In genomic region chr10:48804740-48805182, GRCh38 we compare ENCODE assay signal across 13 cellular contexts.
DNase-seq lines count a peak whose midpoint lies in the region; ATAC-seq, FAIRE-seq and TF ChIP-seq lines count a peak whose summit lies in the region.
"Had no signal": no experiment of that assay in that cellular context is flagged by ENCODE, and none has a peak within 500 bp of the region (broad histone marks: within the 10 kb centered on the region; RNA-seq: fewer than 3 reads in every experiment).

No MANE protein-coding gene starts in this region.

- H3K36me3 ChIP-seq in OCI-LY1 (ENCODE audit: insufficient read depth, low read length): peaks cover 94% of the 10 kb centered on the region
- H3K36me3 ChIP-seq in mesenchymal stem cell (ENCODE audit: control insufficient read depth in 1 of 2, insufficient read depth in 2 of 2, low read depth in 1 of 2, low read length in 2 of 2): no peaks in the 10 kb centered on the region
- H3K36me3 ChIP-seq in osteoblast (ENCODE audit: insufficient read depth, low read length): no peaks in the 10 kb centered on the region
- H3K36me3 ChIP-seq: adrenal gland, sigmoid colon had no signal

- TF ChIP-seq CTCF in OCI-LY1 (IDR thresholded peaks at IDR 0.05; ENCODE audit: low read length) (no peak), osteoblast (IDR thresholded peaks at IDR 0.05; ENCODE audit: extremely low read depth, low read depth, low read length) (no peak)

- no peak overlapping the region for H3K18ac ChIP-seq in mesenchymal stem cell (ENCODE audit: low read depth in 1 of 2, low read length in 2 of 2)

- H3K79me2 ChIP-seq in OCI-LY1 (ENCODE audit: insufficient read depth, low read length): no peaks in the 10 kb centered on the region
- no peaks in the 10 kb centered on the region for H3K79me2 ChIP-seq in osteoblast (ENCODE audit: insufficient read depth, low read length)

- H2AFZ ChIP-seq in OCI-LY1 (ENCODE audit: low read length): no peak overlapping the region
- no peak overlapping the region for H2AFZ ChIP-seq in mesenchymal stem cell (ENCODE audit: low read depth, low read length)
- H2AFZ ChIP-seq in osteoblast (ENCODE audit: low read length): no peak overlapping the region

- H2BK12ac ChIP-seq in mesenchymal stem cell (ENCODE audit: low read length in 2 of 2): no peak overlapping the region

- DNase-seq in DMS153 treated with DMSO at 0.1 percent for 48 hours (lab: John Stamatoyannopoulos, UW; ENCODE audit: unreplicated experiment) (peak; percentile 5), GM19239 (ENCODE audit: insufficient read length, low spot score) (no peak), mesenchymal stem cell (peak; percentile 25), NCI-H2029 treated with DMSO at 0.1 percent for 48 hours (lab: John Stamatoyannopoulos, UW) (no peak), AML-193 (lab: John Stamatoyannopoulos, UW) (no peak), osteoblast (ENCODE audit: insufficient read length, low spot score, missing footprints) (no peak)
- DNase-seq: adrenal gland, left cardiac atrium, NCI-H524, sigmoid colon had no signal

- peak; percentile 80 for FAIRE-seq in GM19239 (lab: Jason Lieb, UNC)
- FAIRE-seq: TTC549 had no signal

- no peak for ATAC-seq in GM21529 (IDR thresholded peaks at IDR 0.05; ENCODE audit: unreplicated experiment)

- H3K4ac ChIP-seq in mesenchymal stem cell (ENCODE audit: low read depth in 1 of 2, low read length in 2 of 2): no peak overlapping the region

- no peak overlapping the region for H2BK5ac ChIP-seq in mesenchymal stem cell (ENCODE audit: low read depth, low read length, poor library complexity, severe bottlenecking)

- no peak overlapping the region for H4K8ac ChIP-seq in mesenchymal stem cell (ENCODE audit: low read length)

- no peak overlapping the region for H3K23ac ChIP-seq in mesenchymal stem cell (ENCODE audit: low read length in 2 of 2)

- WGBS in mesenchymal stem cell: 54% methylated on average over 7 of the region's 7 CpGs

- no peak overlapping the region for H3K4me3 ChIP-seq in OCI-LY1 (ENCODE audit: low read depth, low read length, poor library complexity, severe bottlenecking)
- no peak overlapping the region for H3K4me3 ChIP-seq in mesenchymal stem cell (ENCODE audit: insufficient read depth in 1 of 2, low read depth in 1 of 2, low read length in 2 of 2)
- no peak overlapping the region for H3K4me3 ChIP-seq in osteoblast (ENCODE audit: insufficient read depth, low read length)
- H3K4me3 ChIP-seq: adrenal gland, sigmoid colon had no signal

- H3K4me2 ChIP-seq in OCI-LY1 (ENCODE audit: low read length) (no peak overlapping the region), mesenchymal stem cell (ENCODE audit: low read length, poor library complexity, severe bottlenecking) (no peak overlapping the region), osteoblast (ENCODE audit: insufficient read depth, low read length) (no peak overlapping the region)

- no peaks in the 10 kb centered on the region for H3K79me1 ChIP-seq in mesenchymal stem cell (replicated peaks; ENCODE audit: low read length, poor library complexity, severe bottlenecking)

- H3K27me3 ChIP-seq in OCI-LY1 (ENCODE audit: insufficient read depth, low read length): no peaks in the 10 kb centered on the region
- H3K27me3 ChIP-seq in mesenchymal stem cell (ENCODE audit: control insufficient read depth in 1 of 2, insufficient read depth in 1 of 2, low read length in 2 of 2): peaks cover 0 to 20% of the 10 kb centered on the region in 2 experiments
- peaks cover 5% of the 10 kb centered on the region for H3K27me3 ChIP-seq in osteoblast (ENCODE audit: insufficient read depth, low read length)
- H3K27me3 ChIP-seq: adrenal gland, sigmoid colon had no signal

- H4K20me1 ChIP-seq in OCI-LY1 (ENCODE audit: insufficient read depth, low read length) (no peaks in the 10 kb centered on the region), osteoblast (ENCODE audit: insufficient read depth, low read length) (no peaks in the 10 kb centered on the region)

- H3K9ac ChIP-seq in OCI-LY1 (ENCODE audit: low read length) (no peak overlapping the region), mesenchymal stem cell (ENCODE audit: low read length) (no peak overlapping the region)

- no peaks in the 10 kb centered on the region for H3F3A ChIP-seq in OCI-LY1 (ENCODE audit: insufficient read depth, low read length)

- no peak overlapping the region for H2AK5ac ChIP-seq in mesenchymal stem cell (ENCODE audit: low read length, severe bottlenecking)

- H3K14ac ChIP-seq in mesenchymal stem cell (ENCODE audit: low read length in 2 of 2): no peak overlapping the region

- H3K9me3 ChIP-seq in OCI-LY1 (ENCODE audit: low read length): no peaks in the 10 kb centered on the region
- no peaks in the 10 kb centered on the region for H3K9me3 ChIP-seq in mesenchymal stem cell (ENCODE audit: control insufficient read depth, low read length)
- no peaks in the 10 kb centered on the region for H3K9me3 ChIP-seq in osteoblast (ENCODE audit: low read depth, low read length)
- H3K9me3 ChIP-seq: adrenal gland, sigmoid colon had no signal

- H3K4me1 ChIP-seq in OCI-LY1 (ENCODE audit: insufficient read depth, low read length, severe bottlenecking): peaks cover 60% of the 10 kb centered on the region
- H3K4me1 ChIP-seq in mesenchymal stem cell (ENCODE audit: control insufficient read depth, insufficient read depth, low read depth, low read length): no peaks in the 10 kb centered on the region
- no peaks in the 10 kb centered on the region for H3K4me1 ChIP-seq in osteoblast (ENCODE audit: insufficient read depth, low read length)
- H3K4me1 ChIP-seq: adrenal gland, sigmoid colon had no signal

- H2BK15ac ChIP-seq in mesenchymal stem cell (ENCODE audit: low read depth, poor library complexity, severe bottlenecking): no peak overlapping the region

- H4K91ac ChIP-seq in mesenchymal stem cell (ENCODE audit: low read length): no peak overlapping the region

- H3K27ac ChIP-seq in OCI-LY1 (ENCODE audit: low read depth, low read length, poor library complexity, severe bottlenecking): peak overlapping the region; percentile 30
- no peak overlapping the region for H3K27ac ChIP-seq in mesenchymal stem cell (ENCODE audit: low read length, poor library complexity, severe bottlenecking)
- no peak overlapping the region for H3K27ac ChIP-seq in osteoblast (ENCODE audit: low read depth, low read length)
- H3K27ac ChIP-seq: adrenal gland, sigmoid colon had no signal

- no peaks in the 10 kb centered on the region for H3K9me2 ChIP-seq in OCI-LY1 (ENCODE audit: low read depth, low read length)

- no peak overlapping the region for H2BK120ac ChIP-seq in mesenchymal stem cell (ENCODE audit: low read depth, low read length)

Comparison
In these comparisons a context has a peak if more than half of its experiments do, and no peak if none do; other contexts are left out.
1. DNase-seq: peak in DMS153 treated with DMSO at 0.1 percent for 48 hours (single experiment) and mesenchymal stem cell (single experiment); none in GM19239 (single experiment), NCI-H2029 treated with DMSO at 0.1 percent for 48 hours (single experiment), AML-193 (0 of 2) and osteoblast (single experiment).